Comparison of ENCODE assay signal across 14 cellular contexts in the genomic region with DNA sequence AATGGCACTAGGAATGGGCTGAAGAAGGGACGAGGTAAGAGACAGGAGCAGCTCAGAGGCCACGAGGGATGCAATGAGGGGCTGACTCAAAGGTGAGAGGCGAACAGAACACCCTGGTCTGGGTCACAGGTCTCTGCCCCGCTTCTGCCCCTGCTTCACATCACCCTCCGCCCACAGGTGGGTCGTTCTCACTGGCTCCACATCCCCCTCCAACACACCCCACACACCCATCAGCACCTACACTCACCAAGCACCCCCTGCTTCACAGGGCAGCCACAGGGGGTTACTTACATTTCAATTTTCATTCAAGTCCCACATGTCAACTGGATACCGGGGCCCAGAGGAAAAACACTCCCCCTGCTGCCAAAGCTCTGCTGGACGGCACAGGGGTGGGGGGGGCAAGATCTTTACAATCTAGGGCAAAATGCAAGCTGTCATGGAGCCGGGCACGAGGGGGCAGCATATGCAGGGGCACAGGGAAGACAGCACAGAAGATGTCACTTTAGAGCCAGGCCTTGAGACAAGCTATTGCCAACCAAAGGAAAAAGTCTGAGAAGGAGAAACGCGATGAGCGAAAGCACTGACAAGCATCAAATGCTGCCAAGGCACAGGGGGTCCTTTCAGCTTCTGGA.
DNase-seq lines count a peak whose midpoint lies in the region; ATAC-seq, FAIRE-seq and TF ChIP-seq lines count a peak whose summit lies in the region.
"Had no signal": no experiment of that assay in that cellular context is flagged by ENCODE, and none has a peak within 500 bp of the region (broad histone marks: within the 10 kb centered on the region; RNA-seq: fewer than 3 reads in every experiment).

No MANE protein-coding gene starts in this region.

- TF ChIP-seq CTCF in A673 (conservative IDR thresholded peaks at IDR 0.05; ENCODE audit: low read depth, low read length) (peak; percentile 57), D721Med (IDR thresholded peaks at IDR 0.05; ENCODE audit: insufficient read depth, missing control alignments) (peak; percentile 78), PC-3 (conservative IDR thresholded peaks at IDR 0.05; ENCODE audit: low read depth, low read length) (no peak), esophagus muscularis mucosa (IDR thresholded peaks at IDR 0.05) (peak in 2 of 3 experiments; percentile 13 to 24), left ventricle myocardium inferior (IDR thresholded peaks at IDR 0.05; ENCODE audit: borderline replicate concordance) (no peak)

- 76% methylated on average over 13 of the region's 13 CpGs for WGBS in esophagus muscularis mucosa

- H3K4me2 ChIP-seq in PC-3 (ENCODE audit: low read length) = no peak overlapping the region

- intact Hi-C loops in A673 (cut with micrococcal nuclease; ENCODE audit: unreplicated experiment) (loop anchor here (2.0 kb wide), 1 partner anchor 41 kb away; no protein-coding TSS in a partner anchor), PC-3 (cut with micrococcal nuclease) (loop anchor here (2.0 kb wide), 1 partner anchor 45 kb away; no protein-coding TSS in a partner anchor), esophagus muscularis mucosa (cut with DNase I) (loop anchor here (2.0 kb wide), 1 partner anchor 39 kb away; no protein-coding TSS in a partner anchor), left ventricle myocardium inferior (cut with micrococcal nuclease) (no loop called here)

- POLR2A ChIA-PET in A673 (lab: Charles Lee; ENCODE audit: low non-redundant PET) (no interaction called here), PC-3 (lab: Charles Lee; ENCODE audit: unreplicated experiment) (interaction anchor here (0.6 kb wide), 1 partner anchor 206 kb away, joined by 8 read pairs; no protein-coding TSS in a partner anchor)

- H3K9ac ChIP-seq in PC-3 (ENCODE audit: low read length) = no peak overlapping the region

- no peaks in the 10 kb centered on the region for H3K27me3 ChIP-seq in A673 (replicated peaks; ENCODE audit: insufficient read depth, low read depth, low read length, poor library complexity)
- H3K27me3 ChIP-seq in PC-3 (ENCODE audit: low read length) = no peaks in the 10 kb centered on the region
- no peaks in the 10 kb centered on the region for H3K27me3 ChIP-seq in esophagus muscularis mucosa
- H3K27me3 ChIP-seq in left ventricle myocardium inferior (ENCODE audit: low read depth) = no peaks in the 10 kb centered on the region
- H3K27me3 ChIP-seq: vagina had no signal

- H3K4me3 ChIP-seq in A673 (ENCODE audit: low read depth, low read length, poor library complexity, severe bottlenecking) = no peak overlapping the region
- H3K4me3 ChIP-seq in PC-3 (ENCODE audit: low read length) = no peak overlapping the region
- no peak overlapping the region for H3K4me3 ChIP-seq in esophagus muscularis mucosa
- no peak overlapping the region for H3K4me3 ChIP-seq in left ventricle myocardium inferior
- H3K4me3 ChIP-seq: vagina had no signal

- H3K79me2 ChIP-seq in PC-3 (ENCODE audit: low read length) = peaks cover 73% of the 10 kb centered on the region

- no peaks in the 10 kb centered on the region for H4K20me1 ChIP-seq in PC-3 (ENCODE audit: low read length)

- no peak for FAIRE-seq in D721Med (lab: Jason Lieb, UNC)
- FAIRE-seq: islet of Langerhans had no signal

- BruUV-seq in A673 (replicated peaks; lab: Mats Ljungman, UMichigan) (no TSS peak), PC-3 (replicated peaks; lab: Mats Ljungman, UMichigan) (no TSS peak)

- H3K9me3 ChIP-seq in A673 (ENCODE audit: low read depth, low read length, poor library complexity, severe bottlenecking) (no peaks in the 10 kb centered on the region), PC-3 (ENCODE audit: low read length) (no peaks in the 10 kb centered on the region), esophagus muscularis mucosa (no peaks in the 10 kb centered on the region), left ventricle myocardium inferior (replicated peaks) (no peaks in the 10 kb centered on the region)
- H3K9me3 ChIP-seq: vagina had no signal

- peaks cover 26% of the 10 kb centered on the region for H3F3A ChIP-seq in PC-3 (ENCODE audit: low read length, unreplicated experiment)

- no peak for ATAC-seq in PC-3

- CTCF ChIA-PET in A673 (lab: Charles Lee) (interaction anchor here (0.6 to 1.2 kb wide), 3 partner anchors 25 to 92 kb away, joined by 3 to 5 read pairs (median 3); no protein-coding TSS in a partner anchor), PC-3 (lab: Charles Lee) (no interaction called here)

- no peak overlapping the region for H3K27ac ChIP-seq in A673 (ENCODE audit: low read depth, low read length, poor library complexity, severe bottlenecking)
- peak overlapping the region; percentile 96 for H3K27ac ChIP-seq in PC-3 (ENCODE audit: low read length)
- H3K27ac ChIP-seq in esophagus muscularis mucosa (replicated peaks in 1 of 4) = peak overlapping the region in 2 of 4 donors; percentile 7 to 93
- H3K27ac ChIP-seq in left ventricle myocardium inferior (replicated peaks) = no peak overlapping the region
- H3K27ac ChIP-seq: vagina had no signal

- H3K4me1 ChIP-seq in A673 (ENCODE audit: insufficient read depth, low read length, poor library complexity, severe bottlenecking) (peaks cover 5% of the 10 kb centered on the region), PC-3 (ENCODE audit: insufficient read depth, low read length) (peaks cover 44% of the 10 kb centered on the region), esophagus muscularis mucosa (peaks cover 15 to 78% (median 69%) of the 10 kb centered on the region in 4 donors), left ventricle myocardium inferior (peaks cover 30% of the 10 kb centered on the region)

- DNase-seq in A673 (ENCODE audit: low spot score) (no peak), D721Med (ENCODE audit: insufficient read length, low spot score) (no peak), PC-3 (no peak), esophagus muscularis mucosa (ENCODE audit: extremely low spot score) (no peak), NCI-H2171 treated with DMSO at 0.1 percent for 48 hours (lab: John Stamatoyannopoulos, UW) (no peak), occipital lobe (lab: John Stamatoyannopoulos, UW) (no peak), COLO829 (ENCODE audit: low spot score) (no peak), left ventricle myocardium inferior (no peak)
- DNase-seq: activated T-cell treated with anti-CD3 and anti-CD28 coated beads, Interleukin-2, amount 50 U/mL, for 24 hours; central memory CD4-positive, alpha-beta T cell; naive B cell; T1000 had no signal

- H2AFZ ChIP-seq in PC-3 (ENCODE audit: low read length) = no peak overlapping the region

- no peak for TF ChIP-seq EP300 in esophagus muscularis mucosa (IDR thresholded peaks at IDR 0.05)

- no peaks in the 10 kb centered on the region for H3K9me2 ChIP-seq in PC-3 (replicated peaks; ENCODE audit: low read length)

- TF ChIP-seq POLR2A in esophagus muscularis mucosa (IDR thresholded peaks at IDR 0.05; ENCODE audit: low read depth) = no peak

- H3K36me3 ChIP-seq in A673 (ENCODE audit: insufficient read depth, low read length, poor library complexity, severe bottlenecking) (peaks cover 11% of the 10 kb centered on the region), PC-3 (ENCODE audit: low read depth, low read length) (peaks cover 17% of the 10 kb centered on the region), esophagus muscularis mucosa (peaks cover 0 to 15% (median 5%) of the 10 kb centered on the region in 4 donors), left ventricle myocardium inferior (peaks cover 5% of the 10 kb centered on the region)
- H3K36me3 ChIP-seq: vagina had no signal

Comparison
In these comparisons a context has a peak if more than half of its experiments do, and no peak if none do; other contexts are left out.
1. CTCF ChIP-seq: peak in A673 (single experiment), D721Med (single experiment) and esophagus muscularis mucosa (2 of 3); none in PC-3 (single experiment) and left ventricle myocardium inferior (single experiment).